1 cellular context compared by ENCODE assay signal in the genomic region with DNA sequence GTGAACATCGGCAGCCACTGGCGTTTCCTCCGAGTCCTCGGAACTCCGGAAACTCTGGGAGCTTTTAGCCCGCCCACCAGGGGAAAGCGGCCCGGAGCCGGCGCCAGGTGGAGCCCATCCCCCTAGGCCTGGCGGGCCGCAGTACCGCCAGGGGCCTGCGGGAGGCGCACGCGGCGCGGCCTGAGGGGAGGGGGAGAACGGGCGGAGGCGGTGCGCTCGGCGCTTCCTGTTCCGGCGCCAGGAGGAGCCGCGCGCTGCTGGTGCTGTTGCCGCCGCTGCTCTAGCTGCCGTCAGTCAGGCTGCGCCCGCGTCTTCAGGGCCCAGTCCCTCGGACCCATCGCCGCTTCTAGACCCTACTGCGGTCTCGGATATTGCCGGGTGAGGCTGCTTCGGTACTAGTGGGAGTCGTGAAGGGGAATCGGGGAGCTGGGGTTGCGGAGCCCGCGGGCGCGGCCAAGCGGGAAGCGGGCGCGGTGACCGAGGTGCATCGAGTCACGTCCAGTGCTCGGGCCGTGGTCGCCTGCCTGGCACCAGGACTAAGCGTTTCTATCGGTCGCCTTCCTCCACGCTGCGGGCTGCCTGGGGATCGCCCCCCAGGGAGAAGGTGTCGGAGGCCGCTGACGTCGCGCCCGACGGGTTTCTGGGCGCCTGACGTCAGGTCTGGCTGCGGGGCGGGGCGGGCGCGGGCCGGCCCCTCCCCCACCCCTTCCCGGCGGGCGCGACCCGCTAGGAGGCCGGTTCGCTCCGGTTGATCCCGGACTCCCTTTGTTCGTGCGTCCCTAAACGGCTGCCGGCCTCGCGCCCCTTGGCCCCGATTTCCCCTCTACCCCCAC.
TF ChIP-seq lines count a peak whose summit lies in the region.

A gene (plus strand): TSS at position 222 of the 833 bp plus-strand sequence. CDS start 10,037 bp downstream, outside the sequence.

TF ChIP-seq in HepG2, 621 proteins besides CTCF, POLR2A, EP300 and RAD21 (continued from another document and continues in another):
- TF ChIP-seq REPIN1 (CRISPR knock-in tag; IDR thresholded peaks at IDR 0.05; ENCODE audit: borderline replicate concordance, low read depth) (peak; percentile 86), CC2D1A (CRISPR knock-in tag; IDR thresholded peaks at IDR 0.05) (0 out of 2 replicates have a peak, but pooled peaks have one; percentile 5), ZNF672 (CRISPR knock-in tag; IDR thresholded peaks at IDR 0.05) (no peak), CCAR2 (optimal IDR thresholded peaks at IDR 0.05; ENCODE audit: low read depth, low read length) (peak; percentile 80), MAF1 (CRISPR knock-in tag; IDR thresholded peaks at IDR 0.05; ENCODE audit: borderline replicate concordance) (peak; percentile 51; the same call in 1 of the 2 replicates), SRSF9 (IDR thresholded peaks at IDR 0.05; ENCODE audit: borderline replicate concordance, insufficient read depth, low read depth, low read length, poor library complexity, severe bottlenecking) (no peak), ZNF264 (CRISPR knock-in tag; IDR thresholded peaks at IDR 0.05) (peak; percentile 66), ZNF10 (CRISPR knock-in tag; IDR thresholded peaks at IDR 0.05; ENCODE audit: borderline replicate concordance, low read depth) (no peak), ZNF746 (CRISPR knock-in tag; IDR thresholded peaks at IDR 0.05) (peak; percentile 71), ZNF224 (CRISPR knock-in tag; IDR thresholded peaks at IDR 0.05) (0 out of 2 replicates have a peak, but pooled peaks have one; percentile 22), ETV6 (CRISPR knock-in tag; conservative IDR thresholded peaks at IDR 0.05) (peak; percentile 84), ZBTB20 (CRISPR knock-in tag; IDR thresholded peaks at IDR 0.05; ENCODE audit: borderline replicate concordance, low read depth) (peak; percentile 68), ZNF101 (CRISPR knock-in tag; IDR thresholded peaks at IDR 0.05; ENCODE audit: borderline replicate concordance, low read depth) (peak; percentile 86; the same call in 1 of the 2 replicates), RBM39 (IDR thresholded peaks at IDR 0.05; ENCODE audit: low read depth, low read length, poor library complexity, severe bottlenecking) (peak; percentile 72), SSRP1 (CRISPR knock-in tag; IDR thresholded peaks at IDR 0.05) (no peak), GTF2F1 (IDR thresholded peaks at IDR 0.05; ENCODE audit: low read length) (peak; percentile 78; the same call in 1 of the 2 replicates), NBN (conservative IDR thresholded peaks at IDR 0.05) (no peak), ZFY (CRISPR knock-in tag; IDR thresholded peaks at IDR 0.05) (peak; percentile 91), ESRRA (CRISPR knock-in tag; IDR thresholded peaks at IDR 0.05; ENCODE audit: low read depth) (0 out of 2 replicates have a peak, but pooled peaks have one; percentile 67), ZNF782 (CRISPR knock-in tag; IDR thresholded peaks at IDR 0.05; ENCODE audit: borderline replicate concordance) (peak; percentile 87), SMAD3 (CRISPR knock-in tag; IDR thresholded peaks at IDR 0.05) (peak; percentile 25; the same call in 1 of the 2 replicates), MED8 (CRISPR knock-in tag; IDR thresholded peaks at IDR 0.05; ENCODE audit: insufficient replicate concordance) (peak; percentile 58), ZBTB8A (CRISPR knock-in tag; IDR thresholded peaks at IDR 0.05; ENCODE audit: borderline replicate concordance, low read depth) (no peak), SATB2 (CRISPR knock-in tag; IDR thresholded peaks at IDR 0.05) (no peak; the same call in 1 of the 2 replicates), RXRA (CRISPR knock-in tag; IDR thresholded peaks at IDR 0.05) (peak; percentile 63; the same call in 1 of the 2 replicates), ZNF772 (CRISPR knock-in tag; IDR thresholded peaks at IDR 0.05) (peak; percentile 89)
- TF ChIP-seq, protein P1, sequence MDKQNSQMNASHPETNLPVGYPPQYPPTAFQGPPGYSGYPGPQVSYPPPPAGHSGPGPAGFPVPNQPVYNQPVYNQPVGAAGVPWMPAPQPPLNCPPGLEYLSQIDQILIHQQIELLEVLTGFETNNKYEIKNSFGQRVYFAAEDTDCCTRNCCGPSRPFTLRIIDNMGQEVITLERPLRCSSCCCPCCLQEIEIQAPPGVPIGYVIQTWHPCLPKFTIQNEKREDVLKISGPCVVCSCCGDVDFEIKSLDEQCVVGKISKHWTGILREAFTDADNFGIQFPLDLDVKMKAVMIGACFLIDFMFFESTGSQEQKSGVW (CRISPR knock-in tag; IDR thresholded peaks at IDR 0.05; ENCODE audit: borderline replicate concordance) = 0 out of 2 replicates have a peak, but pooled peaks have one; percentile 30
- TF ChIP-seq, protein P2, sequence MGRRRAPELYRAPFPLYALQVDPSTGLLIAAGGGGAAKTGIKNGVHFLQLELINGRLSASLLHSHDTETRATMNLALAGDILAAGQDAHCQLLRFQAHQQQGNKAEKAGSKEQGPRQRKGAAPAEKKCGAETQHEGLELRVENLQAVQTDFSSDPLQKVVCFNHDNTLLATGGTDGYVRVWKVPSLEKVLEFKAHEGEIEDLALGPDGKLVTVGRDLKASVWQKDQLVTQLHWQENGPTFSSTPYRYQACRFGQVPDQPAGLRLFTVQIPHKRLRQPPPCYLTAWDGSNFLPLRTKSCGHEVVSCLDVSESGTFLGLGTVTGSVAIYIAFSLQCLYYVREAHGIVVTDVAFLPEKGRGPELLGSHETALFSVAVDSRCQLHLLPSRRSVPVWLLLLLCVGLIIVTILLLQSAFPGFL (CRISPR knock-in tag; IDR thresholded peaks at IDR 0.05) = no peak
- TF ChIP-seq, protein P3, sequence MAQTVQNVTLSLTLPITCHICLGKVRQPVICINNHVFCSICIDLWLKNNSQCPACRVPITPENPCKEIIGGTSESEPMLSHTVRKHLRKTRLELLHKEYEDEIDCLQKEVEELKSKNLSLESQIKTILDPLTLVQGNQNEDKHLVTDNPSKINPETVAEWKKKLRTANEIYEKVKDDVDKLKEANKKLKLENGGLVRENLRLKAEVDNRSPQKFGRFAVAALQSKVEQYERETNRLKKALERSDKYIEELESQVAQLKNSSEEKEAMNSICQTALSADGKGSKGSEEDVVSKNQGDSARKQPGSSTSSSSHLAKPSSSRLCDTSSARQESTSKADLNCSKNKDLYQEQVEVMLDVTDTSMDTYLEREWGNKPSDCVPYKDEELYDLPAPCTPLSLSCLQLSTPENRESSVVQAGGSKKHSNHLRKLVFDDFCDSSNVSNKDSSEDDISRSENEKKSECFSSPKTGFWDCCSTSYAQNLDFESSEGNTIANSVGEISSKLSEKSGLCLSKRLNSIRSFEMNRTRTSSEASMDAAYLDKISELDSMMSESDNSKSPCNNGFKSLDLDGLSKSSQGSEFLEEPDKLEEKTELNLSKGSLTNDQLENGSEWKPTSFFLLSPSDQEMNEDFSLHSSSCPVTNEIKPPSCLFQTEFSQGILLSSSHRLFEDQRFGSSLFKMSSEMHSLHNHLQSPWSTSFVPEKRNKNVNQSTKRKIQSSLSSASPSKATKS (CRISPR knock-in tag; IDR thresholded peaks at IDR 0.05) = no peak
- TF ChIP-seq, protein P4, sequence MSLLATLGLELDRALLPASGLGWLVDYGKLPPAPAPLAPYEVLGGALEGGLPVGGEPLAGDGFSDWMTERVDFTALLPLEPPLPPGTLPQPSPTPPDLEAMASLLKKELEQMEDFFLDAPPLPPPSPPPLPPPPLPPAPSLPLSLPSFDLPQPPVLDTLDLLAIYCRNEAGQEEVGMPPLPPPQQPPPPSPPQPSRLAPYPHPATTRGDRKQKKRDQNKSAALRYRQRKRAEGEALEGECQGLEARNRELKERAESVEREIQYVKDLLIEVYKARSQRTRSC (CRISPR knock-in tag; IDR thresholded peaks at IDR 0.05; ENCODE audit: low read depth) = no peak
- TF ChIP-seq, protein P5, sequence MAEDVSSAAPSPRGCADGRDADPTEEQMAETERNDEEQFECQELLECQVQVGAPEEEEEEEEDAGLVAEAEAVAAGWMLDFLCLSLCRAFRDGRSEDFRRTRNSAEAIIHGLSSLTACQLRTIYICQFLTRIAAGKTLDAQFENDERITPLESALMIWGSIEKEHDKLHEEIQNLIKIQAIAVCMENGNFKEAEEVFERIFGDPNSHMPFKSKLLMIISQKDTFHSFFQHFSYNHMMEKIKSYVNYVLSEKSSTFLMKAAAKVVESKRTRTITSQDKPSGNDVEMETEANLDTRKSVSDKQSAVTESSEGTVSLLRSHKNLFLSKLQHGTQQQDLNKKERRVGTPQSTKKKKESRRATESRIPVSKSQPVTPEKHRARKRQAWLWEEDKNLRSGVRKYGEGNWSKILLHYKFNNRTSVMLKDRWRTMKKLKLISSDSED (CRISPR knock-in tag; IDR thresholded peaks at IDR 0.05) = 0 out of 2 replicates have a peak, but pooled peaks have one; percentile 22
- TF ChIP-seq, protein P6, sequence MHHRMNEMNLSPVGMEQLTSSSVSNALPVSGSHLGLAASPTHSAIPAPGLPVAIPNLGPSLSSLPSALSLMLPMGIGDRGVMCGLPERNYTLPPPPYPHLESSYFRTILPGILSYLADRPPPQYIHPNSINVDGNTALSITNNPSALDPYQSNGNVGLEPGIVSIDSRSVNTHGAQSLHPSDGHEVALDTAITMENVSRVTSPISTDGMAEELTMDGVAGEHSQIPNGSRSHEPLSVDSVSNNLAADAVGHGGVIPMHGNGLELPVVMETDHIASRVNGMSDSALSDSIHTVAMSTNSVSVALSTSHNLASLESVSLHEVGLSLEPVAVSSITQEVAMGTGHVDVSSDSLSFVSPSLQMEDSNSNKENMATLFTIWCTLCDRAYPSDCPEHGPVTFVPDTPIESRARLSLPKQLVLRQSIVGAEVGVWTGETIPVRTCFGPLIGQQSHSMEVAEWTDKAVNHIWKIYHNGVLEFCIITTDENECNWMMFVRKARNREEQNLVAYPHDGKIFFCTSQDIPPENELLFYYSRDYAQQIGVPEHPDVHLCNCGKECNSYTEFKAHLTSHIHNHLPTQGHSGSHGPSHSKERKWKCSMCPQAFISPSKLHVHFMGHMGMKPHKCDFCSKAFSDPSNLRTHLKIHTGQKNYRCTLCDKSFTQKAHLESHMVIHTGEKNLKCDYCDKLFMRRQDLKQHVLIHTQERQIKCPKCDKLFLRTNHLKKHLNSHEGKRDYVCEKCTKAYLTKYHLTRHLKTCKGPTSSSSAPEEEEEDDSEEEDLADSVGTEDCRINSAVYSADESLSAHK (CRISPR knock-in tag; IDR thresholded peaks at IDR 0.05; ENCODE audit: borderline replicate concordance) = 0 out of 2 replicates have a peak, but pooled peaks have one; percentile 72
- TF ChIP-seq, protein P7, sequence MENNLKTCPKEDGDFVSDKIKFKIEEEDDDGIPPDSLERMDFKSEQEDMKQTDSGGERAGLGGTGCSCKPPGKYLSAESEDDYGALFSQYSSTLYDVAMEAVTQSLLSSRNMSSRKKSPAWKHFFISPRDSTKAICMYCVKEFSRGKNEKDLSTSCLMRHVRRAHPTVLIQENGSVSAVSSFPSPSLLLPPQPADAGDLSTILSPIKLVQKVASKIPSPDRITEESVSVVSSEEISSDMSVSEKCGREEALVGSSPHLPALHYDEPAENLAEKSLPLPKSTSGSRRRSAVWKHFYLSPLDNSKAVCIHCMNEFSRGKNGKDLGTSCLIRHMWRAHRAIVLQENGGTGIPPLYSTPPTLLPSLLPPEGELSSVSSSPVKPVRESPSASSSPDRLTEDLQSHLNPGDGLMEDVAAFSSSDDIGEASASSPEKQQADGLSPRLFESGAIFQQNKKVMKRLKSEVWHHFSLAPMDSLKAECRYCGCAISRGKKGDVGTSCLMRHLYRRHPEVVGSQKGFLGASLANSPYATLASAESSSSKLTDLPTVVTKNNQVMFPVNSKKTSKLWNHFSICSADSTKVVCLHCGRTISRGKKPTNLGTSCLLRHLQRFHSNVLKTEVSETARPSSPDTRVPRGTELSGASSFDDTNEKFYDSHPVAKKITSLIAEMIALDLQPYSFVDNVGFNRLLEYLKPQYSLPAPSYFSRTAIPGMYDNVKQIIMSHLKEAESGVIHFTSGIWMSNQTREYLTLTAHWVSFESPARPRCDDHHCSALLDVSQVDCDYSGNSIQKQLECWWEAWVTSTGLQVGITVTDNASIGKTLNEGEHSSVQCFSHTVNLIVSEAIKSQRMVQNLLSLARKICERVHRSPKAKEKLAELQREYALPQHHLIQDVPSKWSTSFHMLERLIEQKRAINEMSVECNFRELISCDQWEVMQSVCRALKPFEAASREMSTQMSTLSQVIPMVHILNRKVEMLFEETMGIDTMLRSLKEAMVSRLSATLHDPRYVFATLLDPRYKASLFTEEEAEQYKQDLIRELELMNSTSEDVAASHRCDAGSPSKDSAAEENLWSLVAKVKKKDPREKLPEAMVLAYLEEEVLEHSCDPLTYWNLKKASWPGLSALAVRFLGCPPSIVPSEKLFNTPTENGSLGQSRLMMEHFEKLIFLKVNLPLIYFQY (CRISPR knock-in tag; IDR thresholded peaks at IDR 0.05; ENCODE audit: borderline replicate concordance) = peak; percentile 53; the same call in 1 of the 2 replicates
- TF ChIP-seq, protein P8, sequence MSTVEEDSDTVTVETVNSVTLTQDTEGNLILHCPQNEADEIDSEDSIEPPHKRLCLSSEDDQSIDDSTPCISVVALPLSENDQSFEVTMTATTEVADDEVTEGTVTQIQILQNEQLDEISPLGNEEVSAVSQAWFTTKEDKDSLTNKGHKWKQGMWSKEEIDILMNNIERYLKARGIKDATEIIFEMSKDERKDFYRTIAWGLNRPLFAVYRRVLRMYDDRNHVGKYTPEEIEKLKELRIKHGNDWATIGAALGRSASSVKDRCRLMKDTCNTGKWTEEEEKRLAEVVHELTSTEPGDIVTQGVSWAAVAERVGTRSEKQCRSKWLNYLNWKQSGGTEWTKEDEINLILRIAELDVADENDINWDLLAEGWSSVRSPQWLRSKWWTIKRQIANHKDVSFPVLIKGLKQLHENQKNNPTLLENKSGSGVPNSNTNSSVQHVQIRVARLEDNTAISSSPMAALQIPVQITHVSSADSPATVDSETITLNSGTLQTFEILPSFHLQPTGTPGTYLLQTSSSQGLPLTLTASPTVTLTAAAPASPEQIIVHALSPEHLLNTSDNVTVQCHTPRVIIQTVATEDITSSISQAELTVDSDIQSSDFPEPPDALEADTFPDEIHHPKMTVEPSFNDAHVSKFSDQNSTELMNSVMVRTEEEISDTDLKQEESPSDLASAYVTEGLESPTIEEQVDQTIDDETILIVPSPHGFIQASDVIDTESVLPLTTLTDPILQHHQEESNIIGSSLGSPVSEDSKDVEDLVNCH (CRISPR knock-in tag; IDR thresholded peaks at IDR 0.05) = peak; percentile 88; the same call in 1 of the 2 replicates
- TF ChIP-seq, protein P9, sequence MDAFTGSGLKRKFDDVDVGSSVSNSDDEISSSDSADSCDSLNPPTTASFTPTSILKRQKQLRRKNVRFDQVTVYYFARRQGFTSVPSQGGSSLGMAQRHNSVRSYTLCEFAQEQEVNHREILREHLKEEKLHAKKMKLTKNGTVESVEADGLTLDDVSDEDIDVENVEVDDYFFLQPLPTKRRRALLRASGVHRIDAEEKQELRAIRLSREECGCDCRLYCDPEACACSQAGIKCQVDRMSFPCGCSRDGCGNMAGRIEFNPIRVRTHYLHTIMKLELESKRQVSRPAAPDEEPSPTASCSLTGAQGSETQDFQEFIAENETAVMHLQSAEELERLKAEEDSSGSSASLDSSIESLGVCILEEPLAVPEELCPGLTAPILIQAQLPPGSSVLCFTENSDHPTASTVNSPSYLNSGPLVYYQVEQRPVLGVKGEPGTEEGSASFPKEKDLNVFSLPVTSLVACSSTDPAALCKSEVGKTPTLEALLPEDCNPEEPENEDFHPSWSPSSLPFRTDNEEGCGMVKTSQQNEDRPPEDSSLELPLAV (CRISPR knock-in tag; conservative IDR thresholded peaks at IDR 0.05; ENCODE audit: low read depth) = no peak
- TF ChIP-seq, protein P10, sequence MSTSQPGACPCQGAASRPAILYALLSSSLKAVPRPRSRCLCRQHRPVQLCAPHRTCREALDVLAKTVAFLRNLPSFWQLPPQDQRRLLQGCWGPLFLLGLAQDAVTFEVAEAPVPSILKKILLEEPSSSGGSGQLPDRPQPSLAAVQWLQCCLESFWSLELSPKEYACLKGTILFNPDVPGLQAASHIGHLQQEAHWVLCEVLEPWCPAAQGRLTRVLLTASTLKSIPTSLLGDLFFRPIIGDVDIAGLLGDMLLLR (CRISPR knock-in tag; IDR thresholded peaks at IDR 0.05) = peak; percentile 87; the same call in 1 of the 2 replicates
